ENCODE assay signal across 15 cellular contexts in the genomic region with DNA sequence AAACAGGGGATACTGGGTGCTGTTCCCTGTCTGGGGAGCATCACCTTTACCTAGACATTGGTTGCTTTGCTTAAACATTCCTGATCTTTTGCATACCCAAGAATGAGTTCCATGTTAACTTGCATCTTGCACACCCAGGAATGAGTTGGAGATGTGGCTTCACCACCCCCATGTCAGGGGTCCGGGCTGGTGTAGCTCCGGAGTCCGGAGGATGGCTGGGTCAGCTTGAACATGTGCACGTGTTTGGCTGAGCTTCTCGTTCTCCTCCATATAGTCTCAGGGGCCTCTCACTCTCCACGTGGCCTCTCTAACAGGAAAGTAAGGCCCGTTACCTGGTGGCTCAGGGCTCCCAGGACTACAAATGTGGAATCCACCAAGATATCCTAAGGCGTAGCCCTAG.
"Had no signal": no experiment of that assay in that cellular context is flagged by ENCODE, and none has a peak within 500 bp of the region (broad histone marks: within the 10 kb centered on the region; RNA-seq: fewer than 3 reads in every experiment).

No MANE protein-coding gene starts in this region.

- H3K36me3 Mint-ChIP-seq: activated naive CD4-positive, alpha-beta T cell treated with anti-CD3 and anti-CD28 coated beads, Interleukin-2, amount 50 U/mL, for 72 hours had no signal

- ATAC-seq: activated CD8-positive, alpha-beta T cell treated with anti-CD3 and anti-CD28 coated beads for 36 hours; activated naive CD4-positive, alpha-beta T cell treated with anti-CD3 and anti-CD28 coated beads, Interleukin-2, amount 50 U/mL, for 72 hours; upper lobe of right lung had no signal

- H3K27me3 ChIP-seq: brain microvascular endothelial cell, foreskin keratinocyte, neutrophil, upper lobe of right lung had no signal

- H3K4me1 ChIP-seq: lower lobe of right lung, parathyroid adenoma had no signal

- H3K4me3 Mint-ChIP-seq: activated CD8-positive, alpha-beta T cell treated with anti-CD3 and anti-CD28 coated beads for 36 hours had no signal

- H3K27ac ChIP-seq: brain microvascular endothelial cell, foreskin keratinocyte, lower lobe of right lung, neutrophil, parathyroid adenoma, upper lobe of right lung, VCaP had no signal

- H3K27me3 Mint-ChIP-seq: activated CD8-positive, alpha-beta T cell treated with anti-CD3 and anti-CD28 coated beads for 36 hours had no signal

- DNase-seq: activated CD4-positive, alpha-beta T cell treated with anti-CD3 and anti-CD28 coated beads for 48 hours; activated CD8-positive, alpha-beta T cell treated with anti-CD3 and anti-CD28 coated beads for 36 hours; activated effector memory CD4-positive, alpha-beta T cell treated with anti-CD3 and anti-CD28 coated beads, Interleukin-2, amount 50 U/mL, for 16 hours; brain microvascular endothelial cell; effector CD8-positive, alpha-beta T cell; lower lobe of right lung; stimulated activated CD4-positive, alpha-beta T cell treated with anti-CD3 and anti-CD28 coated beads, Interleukin-2, amount 100 ng/mL, for 48 hours; stimulated activated naive CD4-positive, alpha-beta T cell treated with Interleukin-2 at 50 U/mL for 16 hours; T-helper 1 cell; upper lobe of right lung had no signal

- H3K9me3 ChIP-seq: lower lobe of right lung, neutrophil, upper lobe of right lung had no signal

- H3K9ac ChIP-seq: parathyroid adenoma had no signal

- H3K4me3 ChIP-seq: lower lobe of right lung, upper lobe of right lung had no signal

- H3K36me3 ChIP-seq: brain microvascular endothelial cell, lower lobe of right lung, neutrophil, upper lobe of right lung had no signal

- H3K9me3 Mint-ChIP-seq: activated CD8-positive, alpha-beta T cell treated with anti-CD3 and anti-CD28 coated beads for 36 hours; activated naive CD4-positive, alpha-beta T cell treated with anti-CD3 and anti-CD28 coated beads, Interleukin-2, amount 50 U/mL, for 72 hours had no signal
